In the genomic region with DNA sequence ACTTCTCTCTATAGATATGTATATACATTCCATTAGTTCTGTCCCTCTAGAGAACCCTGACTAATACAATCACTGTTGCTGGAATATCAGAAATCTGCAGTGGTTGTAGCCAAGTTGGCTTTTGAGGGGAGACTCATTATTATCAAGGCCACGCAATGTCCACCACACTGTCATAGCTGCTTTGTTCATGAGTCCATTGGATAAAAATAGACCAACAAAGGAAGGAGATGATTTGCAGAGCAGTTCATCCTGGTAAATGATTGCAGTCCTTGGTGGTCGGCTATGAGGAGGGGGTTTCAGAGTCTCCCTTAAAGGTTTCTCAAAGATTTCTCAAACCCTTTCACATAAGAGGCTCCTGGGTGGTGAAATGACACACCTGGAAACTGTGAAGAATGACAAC, we compare ENCODE assay signal across 27 cellular contexts.
"Had no signal": no experiment of that assay in that cellular context is flagged by ENCODE, and none has a peak within 500 bp of the region (broad histone marks: within the 10 kb centered on the region; RNA-seq: fewer than 3 reads in every experiment).

No MANE protein-coding gene starts in this region.

- DNase-seq: naive thymus-derived CD8-positive, alpha-beta T cell; natural killer cell; nephron progenitor cell; nucleus accumbens; occipital lobe; ovary; pancreas; posterior cingulate gyrus; psoas muscle; right cardiac atrium; right lobe of liver; sigmoid colon; small intestine; spleen; stimulated activated CD4-positive, alpha-beta T cell treated with anti-CD3 and anti-CD28 coated beads, Interleukin-12 subunit alpha, Interleukin-12 subunit beta, amount 100 ng/mL, for 4 hours; stimulated activated CD4-positive, alpha-beta T cell treated with anti-CD3 and anti-CD28 coated beads, Interleukin-15, amount 100 ng/mL, for 24 hours; stimulated activated CD4-positive, alpha-beta T cell treated with anti-CD3 and anti-CD28 coated beads, Interleukin-1b, Interleukin-23, amount 100 ng/mL, for 48 hours; stimulated activated CD4-positive, alpha-beta T cell treated with anti-CD3 and anti-CD28 coated beads, Interleukin-2, amount 100 ng/mL, for 24 hours had no signal

- ATAC-seq: naive thymus-derived CD8-positive, alpha-beta T cell; natural killer cell; natural killer cell treated with Interleukin-12 subunit alpha and Interleukin-12 subunit beta and Interleukin-15 and Interleukin-18, amount 100 ng/mL, for 72 hours; pancreas; psoas muscle; right cardiac atrium; right lobe of liver; sciatic nerve had no signal

- H3K79me2 ChIP-seq: parathyroid adenoma had no signal

- H3K9me3 ChIP-seq: neutrophil, ovary, pancreas, prostate gland, psoas muscle, right atrium auricular region, right lobe of liver had no signal

- H3K36me3 ChIP-seq: neural progenitor cell, neutrophil, ovary, pancreas, prostate gland, right atrium auricular region, right lobe of liver, sigmoid colon, spleen had no signal

- H3K9ac ChIP-seq: neural progenitor cell, parathyroid adenoma had no signal

- H3K27ac ChIP-seq: neural progenitor cell, neutrophil, ovary, pancreas, parathyroid adenoma, prostate gland, psoas muscle, right atrium auricular region, right lobe of liver, sigmoid colon, skin epidermis, spleen had no signal

- H3K4me1 ChIP-seq: neural progenitor cell, pancreas, parathyroid adenoma, prostate gland, psoas muscle, right atrium auricular region, right lobe of liver, sigmoid colon, spleen had no signal

- H3K4me2 ChIP-seq: neural progenitor cell, smooth muscle cell had no signal

- H2AFZ ChIP-seq: neural progenitor cell, parathyroid adenoma had no signal

- H3K27me3 ChIP-seq: neural progenitor cell, neutrophil, ovary, pancreas, right atrium auricular region, right lobe of liver, sigmoid colon, spleen had no signal

- H3K4me3 ChIP-seq: neural progenitor cell, ovary, pancreas, prostate gland, psoas muscle, right atrium auricular region, right lobe of liver, sigmoid colon, skin epidermis, smooth muscle cell, spleen had no signal
